In genomic region chr7:155602156-155602555, GRCh38 we compare ENCODE assay signal across 41 cellular contexts. TPM values are rescaled to one million over a fixed set of nuclear protein-coding genes. Genes with fewer than 3 reads are reported as not detected.
"Had no signal": no experiment of that assay in that cellular context is flagged by ENCODE, and none has a peak within 500 bp of the region (broad histone marks: within the 10 kb centered on the region; RNA-seq: fewer than 3 reads in every experiment).

No MANE protein-coding gene starts in this region.

- H3K9me3 ChIP-seq: ascending aorta had no signal

- H3K36me3 Mint-ChIP-seq: activated naive CD4-positive, alpha-beta T cell treated with anti-CD3 and anti-CD28 coated beads, Interleukin-2, amount 10 ng/mL, durations not matched to agents 7 days and 5 days; activated naive CD4-positive, alpha-beta T cell treated with anti-CD3 and anti-CD28 coated beads, Interleukin-2, amount 50 U/mL, for 24 hours; activated naive CD8-positive, alpha-beta T cell; activated naive CD8-positive, alpha-beta T cell treated with anti-CD3 and anti-CD28 coated beads, Interleukin-2, amount 10 ng/mL, durations not matched to agents 7 days and 5 days had no signal

- H3K9me3 Mint-ChIP-seq: activated CD4-positive, alpha-beta T cell treated with anti-CD3 and anti-CD28 coated beads, Interleukin-2, amount 10 ng/mL, durations not matched to agents 7 days and 5 days; activated CD8-positive, alpha-beta T cell treated with anti-CD3 and anti-CD28 coated beads for 36 hours; activated naive CD4-positive, alpha-beta T cell treated with anti-CD3 and anti-CD28 coated beads, Interleukin-2, amount 10 ng/mL, durations not matched to agents 7 days and 5 days; activated naive CD4-positive, alpha-beta T cell treated with anti-CD3 and anti-CD28 coated beads, Interleukin-2, amount 50 U/mL, for 24 hours; activated naive CD8-positive, alpha-beta T cell treated with anti-CD3 and anti-CD28 coated beads, Interleukin-2, amount 10 ng/mL, durations not matched to agents 7 days and 5 days; activated naive CD8-positive, alpha-beta T cell treated with anti-CD3 and anti-CD28 coated beads, Interleukin-2, amount 50 U/mL, for 24 hours; activated T-helper 2 cell treated with anti-CD3 and anti-CD28 coated beads, Interferon-gamma antibody, Interleukin-2, Interleukin-4, amounts not matched to agents 10 μg/mL and 5 μg/mL and 100 μg/mL, durations not matched to agents 14 hours and 24 hours and 36 hours; central memory CD8-positive, alpha-beta T cell; T-helper 1 cell treated with Interleukin-12 subunit alpha and Interleukin-12 subunit beta and Interleukin-4 antibody, amounts not matched to agents 30 μg/mL and 1 μg/mL, for 36 hours; T-helper 2 cell treated with Interferon-gamma antibody and Interleukin-4, amounts not matched to agents 5 μg/mL and 100 μg/mL, for 36 hours had no signal

- H3K27ac ChIP-seq: ascending aorta, cardiac muscle cell, WERI-Rb-1 had no signal

- H3K27ac Mint-ChIP-seq: activated CD4-positive, alpha-beta T cell treated with anti-CD3 and anti-CD28 coated beads for 36 hours; activated CD4-positive, alpha-beta T cell treated with anti-CD3 and anti-CD28 coated beads, Interleukin-2, amount 10 ng/mL, durations not matched to agents 7 days and 5 days; activated CD8-positive, alpha-beta T cell treated with anti-CD3 and anti-CD28 coated beads for 36 hours; activated naive CD4-positive, alpha-beta T cell treated with anti-CD3 and anti-CD28 coated beads, Interleukin-2, amount 10 ng/mL, durations not matched to agents 7 days and 5 days; activated naive CD4-positive, alpha-beta T cell treated with anti-CD3 and anti-CD28 coated beads, Interleukin-2, amount 50 U/mL, for 24 hours; activated naive CD8-positive, alpha-beta T cell; activated naive CD8-positive, alpha-beta T cell treated with anti-CD3 and anti-CD28 coated beads, Interleukin-2, amount 10 ng/mL, durations not matched to agents 7 days and 5 days; activated naive CD8-positive, alpha-beta T cell treated with anti-CD3 and anti-CD28 coated beads, Interleukin-2, amount 50 U/mL, for 24 hours; activated T-helper 2 cell treated with anti-CD3 and anti-CD28 coated beads, Interferon-gamma antibody, Interleukin-2, Interleukin-4, amounts not matched to agents 10 μg/mL and 5 μg/mL and 100 μg/mL, durations not matched to agents 14 hours and 24 hours and 36 hours; brain; T-helper 1 cell treated with Interleukin-12 subunit alpha and Interleukin-12 subunit beta and Interleukin-4 antibody, amounts not matched to agents 30 μg/mL and 1 μg/mL, for 36 hours; T-helper 2 cell treated with Interferon-gamma antibody and Interleukin-4, amounts not matched to agents 5 μg/mL and 100 μg/mL, for 36 hours; WTC11 had no signal

- H3K4me1 ChIP-seq: ascending aorta had no signal

- H3K27me3 Mint-ChIP-seq: brain had no signal

- H3K27me3 ChIP-seq: ascending aorta, cardiac muscle cell had no signal

- H3K36me3 ChIP-seq: ascending aorta, cardiac muscle cell, WERI-Rb-1 had no signal

- DNase-seq: activated CD4-positive, alpha-beta T cell treated with anti-CD3 and anti-CD28 coated beads for 1 hour; activated CD4-positive, alpha-beta T cell treated with anti-CD3 and anti-CD28 coated beads for 36 hours; activated CD4-positive, alpha-beta T cell treated with anti-CD3 and anti-CD28 coated beads for 48 hours; activated CD4-positive, alpha-beta T cell treated with anti-CD3 and anti-CD28 coated beads, Interleukin-2, amount 10 ng/mL, durations not matched to agents 7 days and 5 days; activated CD4-positive, alpha-beta T cell treated with anti-CD3 and anti-CD28 coated beads, Interleukin-2, amount 50 U/mL, for 48 hours; activated CD4-positive, CD25-positive, alpha-beta regulatory T cell; activated CD8-positive, alpha-beta memory T cell treated with anti-CD3 and anti-CD28 coated beads, Interleukin-2, amount 50 U/mL, for 4 hours; activated CD8-positive, alpha-beta T cell treated with anti-CD3 and anti-CD28 coated beads for 36 hours; activated effector memory CD4-positive, alpha-beta T cell treated with Interleukin-2 at 50 U/mL for 16 hours; activated gamma-delta T cell; activated naive CD4-positive, alpha-beta T cell treated with anti-CD3 and anti-CD28 coated beads, Interleukin-2, amount 10 ng/mL, durations not matched to agents 7 days and 5 days; activated naive CD4-positive, alpha-beta T cell treated with Interleukin-2 at 50 U/mL for 16 hours; activated naive CD8-positive, alpha-beta T cell treated with anti-CD3 and anti-CD28 coated beads, Interleukin-2, amount 10 ng/mL, durations not matched to agents 7 days and 5 days; activated naive CD8-positive, alpha-beta T cell treated with anti-CD3 and anti-CD28 coated beads, Interleukin-2, amount 50 U/mL, for 24 hours; activated T-cell treated with anti-CD3 and anti-CD28 coated beads for 4 hours; activated T-cell treated with anti-CD3 and anti-CD28 coated beads, Interleukin-2, amount 50 U/mL, for 1 hour; activated T-cell treated with anti-CD3 and anti-CD28 coated beads, Interleukin-2, amount 50 U/mL, for 48 hours; amygdala; anterior cingulate cortex; caudate nucleus; cerebellar nuclear complex; SW 1271; T-helper 1 cell; T-helper 2 cell; T-helper 9 cell; WERI-Rb-1 had no signal

- H3K4me3 ChIP-seq: ascending aorta, cardiac muscle cell had no signal

- ATAC-seq: activated CD4-positive, alpha-beta T cell treated with anti-CD3 and anti-CD28 coated beads for 36 hours; activated CD4-positive, CD25-positive, alpha-beta regulatory T cell treated with anti-CD3 and anti-CD28 coated beads, Interleukin-2, amount 50 U/mL, for 24 hours; activated CD8-positive, alpha-beta T cell treated with anti-CD3 and anti-CD28 coated beads for 36 hours; activated naive CD8-positive, alpha-beta T cell treated with anti-CD3 and anti-CD28 coated beads, Interleukin-2, amount 50 U/mL, for 24 hours had no signal

- H3K4me3 Mint-ChIP-seq: activated CD4-positive, alpha-beta T cell treated with anti-CD3 and anti-CD28 coated beads for 36 hours; activated CD4-positive, alpha-beta T cell treated with anti-CD3 and anti-CD28 coated beads, Interleukin-2, amount 10 ng/mL, durations not matched to agents 7 days and 5 days; activated CD8-positive, alpha-beta T cell treated with anti-CD3 and anti-CD28 coated beads for 36 hours; activated naive CD4-positive, alpha-beta T cell treated with anti-CD3 and anti-CD28 coated beads, Interleukin-2, amount 10 ng/mL, durations not matched to agents 7 days and 5 days; activated naive CD4-positive, alpha-beta T cell treated with anti-CD3 and anti-CD28 coated beads, Interleukin-2, amount 50 U/mL, for 24 hours; activated naive CD8-positive, alpha-beta T cell; activated naive CD8-positive, alpha-beta T cell treated with anti-CD3 and anti-CD28 coated beads, Interleukin-2, amount 10 ng/mL, durations not matched to agents 7 days and 5 days; activated naive CD8-positive, alpha-beta T cell treated with anti-CD3 and anti-CD28 coated beads, Interleukin-2, amount 50 U/mL, for 24 hours; brain; central memory CD8-positive, alpha-beta T cell; T-helper 1 cell treated with Interleukin-12 subunit alpha and Interleukin-12 subunit beta and Interleukin-4 antibody, amounts not matched to agents 30 μg/mL and 1 μg/mL, for 36 hours; T-helper 2 cell treated with Interferon-gamma antibody and Interleukin-4, amounts not matched to agents 5 μg/mL and 100 μg/mL, for 36 hours; WTC11 had no signal

- FAIRE-seq: bronchial epithelial cell, TTC549 had no signal

RNA-seq across cellular contexts. Expression of gene CNPY1, which starts 55.8 kb away (rescaled TPM):
- total RNA-seq: activated CD4-positive, alpha-beta T cell treated with anti-CD3 and anti-CD28 coated beads for 36 hours; activated CD4-positive, alpha-beta T cell treated with anti-CD3 and anti-CD28 coated beads, Interleukin-2, amount 10 ng/mL, durations not matched to agents 7 days and 5 days; activated CD8-positive, alpha-beta memory T cell treated with anti-CD3 and anti-CD28 coated beads for 36 hours; activated CD8-positive, alpha-beta T cell treated with anti-CD3 and anti-CD28 coated beads for 36 hours; activated naive CD8-positive, alpha-beta T cell treated with anti-CD3 and anti-CD28 coated beads, Interleukin-2, amount 10 ng/mL, durations not matched to agents 7 days and 5 days; activated T-helper 2 cell treated with anti-CD3 and anti-CD28 coated beads, Interferon-gamma antibody, Interleukin-2, Interleukin-4, amounts not matched to agents 10 μg/mL and 5 μg/mL and 100 μg/mL, durations not matched to agents 14 hours and 24 hours and 36 hours; ascending aorta; bronchial epithelial cell had no signal
- polyA plus RNA-seq: adipose tissue, cardiac muscle cell had no signal
